Comparison of ENCODE assay signal across 26 cellular contexts in genomic region chr3:129077222-129077621, GRCh38. TPM values are rescaled to one million over a fixed set of nuclear protein-coding genes. Genes with fewer than 3 reads are reported as not detected.
DNase-seq lines count a peak whose midpoint lies in the region; ATAC-seq and TF ChIP-seq lines count a peak whose summit lies in the region.
"Had no signal": no experiment of that assay in that cellular context is flagged by ENCODE, and none has a peak within 500 bp of the region (broad histone marks: within the 10 kb centered on the region; RNA-seq: fewer than 3 reads in every experiment).

No MANE protein-coding gene starts in this region.

- H3K9me1 ChIP-seq in IMR-90 (ENCODE audit: insufficient read depth, low read length) = no peaks in the 10 kb centered on the region

- no peak overlapping the region for H3K27ac Mint-ChIP-seq in mesothelial cell of epicardium

- H3K56ac ChIP-seq in IMR-90 (ENCODE audit: extremely low read depth, insufficient read depth, low read length) = no peak overlapping the region

- H3K4me1 Mint-ChIP-seq in mesothelial cell of epicardium = no peaks in the 10 kb centered on the region

- no peak overlapping the region for H3K14ac ChIP-seq in IMR-90 (replicated peaks; ENCODE audit: low read depth, low read length)

- no peaks in the 10 kb centered on the region for H3K36me3 Mint-ChIP-seq in mesothelial cell of epicardium
- H3K36me3 Mint-ChIP-seq: immature natural killer cell had no signal

- POLR2A ChIA-PET in IMR-90 (lab: Charles Lee; ENCODE audit: unreplicated experiment) = no interaction called here

- H4K8ac ChIP-seq in IMR-90 (ENCODE audit: low read depth in 2 of 2, low read length in 2 of 2) = no peak overlapping the region

- H4K91ac ChIP-seq in IMR-90 (ENCODE audit: insufficient read depth, low read depth, low read length) = no peak overlapping the region

- BruUV-seq in IMR-90 (replicated peaks; lab: Mats Ljungman, UMichigan) = no TSS peak

- no peak overlapping the region for H2BK15ac ChIP-seq in IMR-90 (ENCODE audit: low read depth, low read length)

- DNase-seq in AG08396 (ENCODE audit: low spot score) (peak; percentile 87), IMR-90 (peak; percentile 80), fibroblast of lung (ENCODE audit: low read depth in 2 of 2) (peak; percentile 40 to 77), right lobe of liver (no peak), GM10266 (ENCODE audit: extremely low spot score) (no peak), mesothelial cell of epicardium (ENCODE audit: low spot score in 2 of 2, unreplicated experiment in 2 of 2) (no peak)
- DNase-seq in activated T-cell treated with anti-CD3 and anti-CD28 coated beads, Interleukin-2, amount 50 U/mL, for 48 hours = no peak
- DNase-seq: activated CD4-positive, alpha-beta T cell treated with anti-CD3 and anti-CD28 coated beads, Interleukin-2, amount 50 U/mL, for 4 hours; activated naive CD4-positive, alpha-beta T cell treated with Interleukin-2 at 50 U/mL for 16 hours; amniotic stem cell; C1 segment of cervical spinal cord; caudate nucleus; heart right ventricle; immature natural killer cell; KG1; lower lobe of right lung; NCI-H1694; NCI-H2227 treated with DMSO at 0.1 percent for 48 hours; NCI-H82; OCI-M1; stimulated activated CD4-positive, alpha-beta T cell treated with anti-CD3 and anti-CD28 coated beads, Interleukin-12 subunit alpha, Interleukin-12 subunit beta, amount 100 ng/mL, for 4 hours; T-helper 2 cell; WERI-Rb-1 had no signal

- H3K4me3 ChIP-seq in IMR-90 (ENCODE audit: insufficient read depth, low read depth, low read length) = no peak overlapping the region
- no peak overlapping the region for H3K4me3 ChIP-seq in fibroblast of lung (replicated peaks in 1 of 4; ENCODE audit: control extremely low read depth in 1 of 4, insufficient read depth in 1 of 4, low read depth in 3 of 4, low read length in 4 of 4)
- no peak overlapping the region for H3K4me3 ChIP-seq in right lobe of liver
- H3K4me3 ChIP-seq: heart right ventricle, lower lobe of right lung, vagina had no signal

- H3K27ac ChIP-seq in IMR-90 (ENCODE audit: insufficient read depth, low read length) (no peak overlapping the region), fibroblast of lung (ENCODE audit: insufficient read depth, low read length) (no peak overlapping the region), right lobe of liver (no peak overlapping the region)
- H3K27ac ChIP-seq: heart right ventricle, lower lobe of right lung, vagina, WERI-Rb-1 had no signal

- CTCF ChIA-PET in IMR-90 (lab: Yijun Ruan, JAX) = no interaction called here

- no peak overlapping the region for H3K4me3 Mint-ChIP-seq in mesothelial cell of epicardium
- H3K4me3 Mint-ChIP-seq: immature natural killer cell had no signal

- no peaks in the 10 kb centered on the region for H4K20me1 ChIP-seq in IMR-90 (ENCODE audit: insufficient read depth, low read length)
- H4K20me1 ChIP-seq in fibroblast of lung (ENCODE audit: control insufficient read depth, extremely low read depth, insufficient read depth, low read length) = no peaks in the 10 kb centered on the region

- no peaks in the 10 kb centered on the region for H3K79me1 ChIP-seq in IMR-90 (ENCODE audit: low read depth in 1 of 2, low read length in 2 of 2)

- in situ Hi-C loops in IMR-90 (cut with MboI; ENCODE audit: low sequenced_read_pairs) = no loop called here

- H3K27me3 ChIP-seq in IMR-90 (ENCODE audit: control insufficient read depth, insufficient read depth, low read length) (no peaks in the 10 kb centered on the region), fibroblast of lung (ENCODE audit: control insufficient read depth, insufficient read depth, low read length) (no peaks in the 10 kb centered on the region), right lobe of liver (no peaks in the 10 kb centered on the region)
- H3K27me3 ChIP-seq: heart right ventricle, vagina had no signal

- no peak for TF ChIP-seq RAD21 in IMR-90 (IDR thresholded peaks at IDR 0.05; ENCODE audit: low read length)

- no peak overlapping the region for H4K5ac ChIP-seq in IMR-90 (ENCODE audit: low read depth, low read length)

- H2BK5ac ChIP-seq in IMR-90 (ENCODE audit: low read depth, low read length, poor library complexity, severe bottlenecking) = no peak overlapping the region

- H2AK9ac ChIP-seq in IMR-90 (replicated peaks; ENCODE audit: low read depth, low read length, poor library complexity) = no peak overlapping the region

- H3K23ac ChIP-seq in IMR-90 (ENCODE audit: low read depth, low read length) = no peak overlapping the region

- H3K79me2 ChIP-seq in fibroblast of lung (ENCODE audit: control insufficient read depth, insufficient read depth, low read length) = no peaks in the 10 kb centered on the region

- no peak for TF ChIP-seq CTCF in IMR-90 (conservative IDR thresholded peaks at IDR 0.05; ENCODE audit: low read depth, low read length)
- no peak for TF ChIP-seq CTCF in fibroblast of lung (conservative IDR thresholded peaks at IDR 0.05 in 1 of 2, IDR thresholded peaks at IDR 0.05 in 1 of 2; ENCODE audit: low read depth in 1 of 2, low read length in 2 of 2)
- no peak for TF ChIP-seq CTCF in right lobe of liver (IDR thresholded peaks at IDR 0.05)
- TF ChIP-seq CTCF in GM10266 (IDR thresholded peaks at IDR 0.05; ENCODE audit: control insufficient read depth, insufficient read depth, low read depth, missing control alignments) = no peak
- no peak for TF ChIP-seq CTCF in mesothelial cell of epicardium (IDR thresholded peaks at IDR 0.05; ENCODE audit: unreplicated experiment)

- no peak overlapping the region for H2AK5ac ChIP-seq in IMR-90 (ENCODE audit: low read depth, low read length)

- H2AFZ ChIP-seq in IMR-90 (replicated peaks; ENCODE audit: low read length, poor library complexity) (peak overlapping the region; percentile 64), fibroblast of lung (ENCODE audit: low read length) (no peak overlapping the region)

- H3K9me3 ChIP-seq in IMR-90 (ENCODE audit: control insufficient read depth, insufficient read depth, low read length) = no peaks in the 10 kb centered on the region
- no peaks in the 10 kb centered on the region for H3K9me3 ChIP-seq in fibroblast of lung (ENCODE audit: control insufficient read depth, insufficient read depth, low read depth, low read length)
- no peaks in the 10 kb centered on the region for H3K9me3 ChIP-seq in right lobe of liver
- H3K9me3 ChIP-seq: heart right ventricle, lower lobe of right lung, vagina had no signal

- no peaks in the 10 kb centered on the region for H3K9me3 Mint-ChIP-seq in mesothelial cell of epicardium
- H3K9me3 Mint-ChIP-seq: immature natural killer cell had no signal

- no peak overlapping the region for H3K18ac ChIP-seq in IMR-90 (ENCODE audit: low read depth, low read length)

- TF ChIP-seq POLR2A in IMR-90 (IDR thresholded peaks at IDR 0.05; ENCODE audit: low read depth, low read length) (no peak), right lobe of liver (IDR thresholded peaks at IDR 0.05) (no peak)

- 20% methylated on average over 1 of the region's 7 CpGs; no CpG with 5 or more reads in 1 of the 2 experiments for WGBS in IMR-90 (ENCODE audit: extremely low coverage in 2 of 2, insufficient read length in 1 of 2), 2 experiments
- 40% methylated on average over 7 of the region's 7 CpGs for WGBS in right lobe of liver (ENCODE audit: insufficient coverage, low coverage, low lambda C conversion rate, missing lambda C conversion rate)

- no peak overlapping the region for H3K4ac ChIP-seq in IMR-90 (ENCODE audit: low read depth, low read length)

- H3K9ac ChIP-seq in IMR-90 (ENCODE audit: low read depth, low read length) (no peak overlapping the region), fibroblast of lung (ENCODE audit: insufficient read depth, low read length) (no peak overlapping the region)

- ATAC-seq in IMR-90 (ENCODE audit: low read depth) (peak; percentile 89), right lobe of liver (peak; percentile 66 to 89 (median 79)), GM19023 (IDR thresholded peaks at IDR 0.05; ENCODE audit: unreplicated experiment) (no peak)
- ATAC-seq: heart right ventricle had no signal

- no peak overlapping the region for H2BK120ac ChIP-seq in IMR-90 (ENCODE audit: low read depth, low read length)

- dilution Hi-C loops in IMR-90 (cut with HindIII; ENCODE audit: low sequenced_read_pairs, unreplicated experiment) = no loop called here

- H2BK20ac ChIP-seq in IMR-90 (ENCODE audit: low read depth, low read length) = no peak overlapping the region

- H3K36me3 ChIP-seq in IMR-90 (ENCODE audit: control insufficient read depth, insufficient read depth, low read length) (no peaks in the 10 kb centered on the region), fibroblast of lung (ENCODE audit: control insufficient read depth, insufficient read depth, low read length) (no peaks in the 10 kb centered on the region), right lobe of liver (no peaks in the 10 kb centered on the region)
- H3K36me3 ChIP-seq: heart right ventricle, lower lobe of right lung, vagina, WERI-Rb-1 had no signal

- H3K4me2 ChIP-seq in IMR-90 (ENCODE audit: low read depth, low read length) = no peak overlapping the region
- no peak overlapping the region for H3K4me2 ChIP-seq in fibroblast of lung (ENCODE audit: extremely low read depth, insufficient read depth, low read length)

- H3K4me1 ChIP-seq in IMR-90 (ENCODE audit: control insufficient read depth, insufficient read depth, low read length) (0 out of 2 replicates have a peak, but pooled peaks cover 1% of the 10 kb centered on the region), fibroblast of lung (ENCODE audit: control insufficient read depth, extremely low read depth, insufficient read depth, low read length) (no peaks in the 10 kb centered on the region), right lobe of liver (peaks cover 0 to 3% (median 0%) of the 10 kb centered on the region in 4 donors)
- H3K4me1 ChIP-seq: vagina had no signal

- peaks cover 1% of the 10 kb centered on the region for H3K27me3 Mint-ChIP-seq in mesothelial cell of epicardium (ENCODE audit: low read depth)

- intact Hi-C loops in IMR-90 (cut with micrococcal nuclease) (no loop called here), right lobe of liver (cut with DNase I) (no loop called here)

RNA-seq across cellular contexts. Expression of gene GP9, which starts 16.6 kb away (rescaled TPM):
- total RNA-seq in IMR-90 (2012; rRNA removed) (not detected in 2 replicates), fibroblast of lung (not detected in 2 replicates), right lobe of liver (under 1 TPM in 1 of 6 experiments, not detected in 5; 0.50 TPM), mesothelial cell of epicardium (not detected in 3 replicates)
- polyA plus RNA-seq in IMR-90 (2012; rRNA removed) (not detected in 2 replicates), fibroblast of lung (not detected in 2 replicates)
- polyA plus RNA-seq in IMR-90 (2012; cell fraction: cytosol; rRNA removed) = not detected in 2 replicates
- not detected in 2 replicates for polyA plus RNA-seq in IMR-90 (2012; cell fraction: nucleus; rRNA removed; ENCODE audit: low replicate concordance)
- polyA plus RNA-seq in fibroblast of lung (2012) = not detected in 2 replicates
- not detected in 2 replicates for polyA minus RNA-seq in fibroblast of lung (ENCODE audit: low replicate concordance)
- total RNA-seq: heart right ventricle, subcutaneous adipose tissue, vagina had no signal

RNA-seq across cellular contexts. Expression of gene RAB43, which starts 44.4 kb away (rescaled TPM):
- total RNA-seq in IMR-90 (2012; rRNA removed) (9.2 and 9.9 TPM in 2 replicates), fibroblast of lung (12.1 and 21.5 TPM in 2 replicates), right lobe of liver (10 to 100 TPM; 21.8 to 67.2 (median 38.5) TPM), mesothelial cell of epicardium (20.8 to 28.1 TPM (median 24.7 TPM) in 3 replicates)
- polyA plus RNA-seq in IMR-90 (2012; rRNA removed) (14.0 and 15.7 TPM in 2 replicates), fibroblast of lung (5.7 and 6.6 TPM in 2 replicates)
- polyA plus RNA-seq in IMR-90 (2012; cell fraction: cytosol; rRNA removed) = 6.9 and 17.3 TPM in 2 replicates
- polyA plus RNA-seq in IMR-90 (2012; cell fraction: nucleus; rRNA removed; ENCODE audit: low replicate concordance) = 14.8 and 26.5 TPM in 2 replicates
- polyA plus RNA-seq in fibroblast of lung (2012) = 13.5 and 18.7 TPM in 2 replicates
- polyA minus RNA-seq in fibroblast of lung (ENCODE audit: low replicate concordance) = 24.5 and 31.8 TPM in 2 replicates

Comparison
In these comparisons a context has a peak if more than half of its experiments do, and no peak if none do; other contexts are left out.
1. DNase-seq: peak in AG08396 (single experiment), IMR-90 (single experiment) and fibroblast of lung (2 of 2); none in right lobe of liver (0 of 3), GM10266 (single experiment), mesothelial cell of epicardium (0 of 2) and activated T-cell treated with anti-CD3 and anti-CD28 coated beads, Interleukin-2, amount 50 U/mL, for 48 hours (0 of 2).